ENCODE assay signal across 1 cellular context in the genomic region with DNA sequence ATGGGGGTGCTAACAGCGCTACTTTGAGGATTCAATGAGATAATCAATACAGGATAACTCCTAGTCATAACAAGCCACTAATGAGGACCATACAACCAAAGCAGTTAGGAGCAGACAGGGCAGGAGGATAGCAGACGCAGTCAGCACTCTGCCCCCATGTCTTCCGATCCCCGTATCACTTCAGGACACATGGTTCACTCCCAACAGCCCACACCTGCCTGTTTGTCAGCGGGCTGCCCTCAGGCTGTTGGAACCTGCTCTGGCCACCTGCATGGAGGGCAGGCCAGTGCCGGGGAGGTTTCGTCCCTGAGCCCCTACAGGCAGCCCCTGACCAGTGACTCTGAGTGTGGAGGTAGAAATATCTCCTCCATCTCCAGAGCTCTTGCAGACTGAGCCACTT.
TF ChIP-seq lines count a peak whose summit lies in the region.

No MANE protein-coding gene starts in this region.

TF ChIP-seq in A549, 52 proteins besides CTCF, POLR2A, EP300 and RAD21:
- TF ChIP-seq, protein P1, sequence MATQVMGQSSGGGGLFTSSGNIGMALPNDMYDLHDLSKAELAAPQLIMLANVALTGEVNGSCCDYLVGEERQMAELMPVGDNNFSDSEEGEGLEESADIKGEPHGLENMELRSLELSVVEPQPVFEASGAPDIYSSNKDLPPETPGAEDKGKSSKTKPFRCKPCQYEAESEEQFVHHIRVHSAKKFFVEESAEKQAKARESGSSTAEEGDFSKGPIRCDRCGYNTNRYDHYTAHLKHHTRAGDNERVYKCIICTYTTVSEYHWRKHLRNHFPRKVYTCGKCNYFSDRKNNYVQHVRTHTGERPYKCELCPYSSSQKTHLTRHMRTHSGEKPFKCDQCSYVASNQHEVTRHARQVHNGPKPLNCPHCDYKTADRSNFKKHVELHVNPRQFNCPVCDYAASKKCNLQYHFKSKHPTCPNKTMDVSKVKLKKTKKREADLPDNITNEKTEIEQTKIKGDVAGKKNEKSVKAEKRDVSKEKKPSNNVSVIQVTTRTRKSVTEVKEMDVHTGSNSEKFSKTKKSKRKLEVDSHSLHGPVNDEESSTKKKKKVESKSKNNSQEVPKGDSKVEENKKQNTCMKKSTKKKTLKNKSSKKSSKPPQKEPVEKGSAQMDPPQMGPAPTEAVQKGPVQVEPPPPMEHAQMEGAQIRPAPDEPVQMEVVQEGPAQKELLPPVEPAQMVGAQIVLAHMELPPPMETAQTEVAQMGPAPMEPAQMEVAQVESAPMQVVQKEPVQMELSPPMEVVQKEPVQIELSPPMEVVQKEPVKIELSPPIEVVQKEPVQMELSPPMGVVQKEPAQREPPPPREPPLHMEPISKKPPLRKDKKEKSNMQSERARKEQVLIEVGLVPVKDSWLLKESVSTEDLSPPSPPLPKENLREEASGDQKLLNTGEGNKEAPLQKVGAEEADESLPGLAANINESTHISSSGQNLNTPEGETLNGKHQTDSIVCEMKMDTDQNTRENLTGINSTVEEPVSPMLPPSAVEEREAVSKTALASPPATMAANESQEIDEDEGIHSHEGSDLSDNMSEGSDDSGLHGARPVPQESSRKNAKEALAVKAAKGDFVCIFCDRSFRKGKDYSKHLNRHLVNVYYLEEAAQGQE (IDR thresholded peaks at IDR 0.05) = no peak
- TF ChIP-seq FOSL2 (IDR thresholded peaks at IDR 0.05) (no peak), FOSL2 (CRISPR knock-in tag; IDR thresholded peaks at IDR 0.05) (no peak), EHF (CRISPR knock-in tag; IDR thresholded peaks at IDR 0.05) (no peak), RNF2 (IDR thresholded peaks at IDR 0.05; ENCODE audit: borderline replicate concordance, low read depth) (no peak)
